In genomic region chr3:129441782-129442181, GRCh38 we compare ENCODE assay signal across 8 cellular contexts. TPM values are rescaled to one million over a fixed set of nuclear protein-coding genes. Genes with fewer than 3 reads are reported as not detected.
A peak's percentile ranks its signal among the peaks of the same experiment; 100 is the strongest.
DNase-seq lines count a peak whose midpoint lies in the region; ATAC-seq and TF ChIP-seq lines count a peak whose summit lies in the region.

No MANE protein-coding gene starts in this region.

- H3K9me3 Mint-ChIP-seq in activated T-cell treated with anti-CD3 and anti-CD28 coated beads, Interleukin-2, amount 50 U/mL, for 24 hours: no peaks in the 10 kb centered on the region
- no peaks in the 10 kb centered on the region for H3K9me3 Mint-ChIP-seq in WTC11
- no peaks in the 10 kb centered on the region for H3K9me3 Mint-ChIP-seq in stimulated activated effector memory CD8-positive, alpha-beta T cell treated with anti-CD3 and anti-CD28 coated beads, Interleukin-12 subunit alpha, Interleukin-12 subunit beta, amount 100 ng/mL, for 72 hours

- in situ Hi-C loops in GM13977 (cut with MboI; ENCODE audit: low pct_unique_long_range_greater_than_20kb, low sequenced_read_pairs, unreplicated experiment): no loop called here

- H3K4me1 Mint-ChIP-seq in activated T-cell treated with anti-CD3 and anti-CD28 coated beads, Interleukin-2, amount 50 U/mL, for 24 hours (ENCODE audit: low read depth): peaks cover 51% of the 10 kb centered on the region
- peaks cover 35% of the 10 kb centered on the region for H3K4me1 Mint-ChIP-seq in WTC11
- H3K4me1 Mint-ChIP-seq in stimulated activated effector memory CD8-positive, alpha-beta T cell treated with anti-CD3 and anti-CD28 coated beads, Interleukin-12 subunit alpha, Interleukin-12 subunit beta, amount 100 ng/mL, for 72 hours: peaks cover 43% of the 10 kb centered on the region

- no peaks in the 10 kb centered on the region for H3K27me3 Mint-ChIP-seq in activated T-cell treated with anti-CD3 and anti-CD28 coated beads, Interleukin-2, amount 50 U/mL, for 24 hours
- no peaks in the 10 kb centered on the region; the same call in 1 of the 2 replicates for H3K27me3 Mint-ChIP-seq in WTC11 (ENCODE audit: low read depth)

- H3K4me3 Mint-ChIP-seq in activated T-cell treated with anti-CD3 and anti-CD28 coated beads, Interleukin-2, amount 50 U/mL, for 24 hours: peak overlapping the region; percentile 98
- H3K4me3 Mint-ChIP-seq in WTC11: peak overlapping the region; percentile 99
- H3K4me3 Mint-ChIP-seq in stimulated activated effector memory CD8-positive, alpha-beta T cell treated with anti-CD3 and anti-CD28 coated beads, Interleukin-12 subunit alpha, Interleukin-12 subunit beta, amount 100 ng/mL, for 72 hours: peak overlapping the region; percentile 81

- TF ChIP-seq CTCF in WTC11 (IDR thresholded peaks at IDR 0.05) (no peak), GM13977 (IDR thresholded peaks at IDR 0.05; ENCODE audit: extremely low read depth, insufficient read depth, missing control alignments) (no peak)

- no peak for ATAC-seq in WTC11
- ATAC-seq in stimulated activated effector memory CD8-positive, alpha-beta T cell treated with anti-CD3 and anti-CD28 coated beads, Interleukin-12 subunit alpha, Interleukin-12 subunit beta, amount 100 ng/mL, for 72 hours: no peak

- CTCF ChIA-PET in WTC11 (lab: Charles Lee): interaction anchor here (0.9 to 1.6 kb wide), 5 partner anchors 13 to 186 kb away, joined by 3 to 5 read pairs (median 4); partner anchors contain the start of gene EFCAB12

- DNase-seq in activated T-cell treated with anti-CD3 and anti-CD28 coated beads, Interleukin-2, amount 50 U/mL, for 24 hours: no peak
- no peak for DNase-seq in activated T-cell treated with anti-CD3 and anti-CD28 coated beads, Interleukin-2, amount 50 U/mL, for 48 hours
- DNase-seq in WTC11 (ENCODE audit: low spot score) (no peak), globus pallidus (ENCODE audit: low spot score) (peak; percentile 60), NCI-H774 (lab: John Stamatoyannopoulos, UW) (no peak), GM13977 (ENCODE audit: low spot score) (no peak)
- no peak for DNase-seq in stimulated activated effector memory CD8-positive, alpha-beta T cell treated with anti-CD3 and anti-CD28 coated beads, Interleukin-12 subunit alpha, Interleukin-12 subunit beta, amount 100 ng/mL, for 72 hours (ENCODE audit: low spot score in 2 of 2)
- DNase-seq in stimulated activated CD4-positive, alpha-beta T cell treated with anti-CD3 and anti-CD28 coated beads, Interleukin-4, amount 100 ng/mL, for 4 hours: no peak

- POLR2A ChIA-PET in WTC11 (lab: Charles Lee): no interaction called here

- H3K27ac Mint-ChIP-seq in activated T-cell treated with anti-CD3 and anti-CD28 coated beads, Interleukin-2, amount 50 U/mL, for 24 hours: peak overlapping the region; percentile 96
- H3K27ac Mint-ChIP-seq in WTC11: no peak overlapping the region
- peak overlapping the region; percentile 93 for H3K27ac Mint-ChIP-seq in stimulated activated effector memory CD8-positive, alpha-beta T cell treated with anti-CD3 and anti-CD28 coated beads, Interleukin-12 subunit alpha, Interleukin-12 subunit beta, amount 100 ng/mL, for 72 hours

- H3K36me3 Mint-ChIP-seq in activated T-cell treated with anti-CD3 and anti-CD28 coated beads, Interleukin-2, amount 50 U/mL, for 24 hours (ENCODE audit: low read depth): peaks cover 28% of the 10 kb centered on the region
- H3K36me3 Mint-ChIP-seq in WTC11: peaks cover 14% of the 10 kb centered on the region
- H3K36me3 Mint-ChIP-seq in stimulated activated effector memory CD8-positive, alpha-beta T cell treated with anti-CD3 and anti-CD28 coated beads, Interleukin-12 subunit alpha, Interleukin-12 subunit beta, amount 100 ng/mL, for 72 hours: peaks cover 30% of the 10 kb centered on the region

TF ChIP-seq in WTC11, 78 proteins besides CTCF, POLR2A, EP300 and RAD21:
- no peak for TF ChIP-seq FOXJ3 (CRISPR knock-in tag; IDR thresholded peaks at IDR 0.05; ENCODE audit: borderline replicate concordance)
- TF ChIP-seq FOXK1 (CRISPR knock-in tag; IDR thresholded peaks at IDR 0.05): no peak
- TF ChIP-seq SMAD4 (CRISPR knock-in tag; IDR thresholded peaks at IDR 0.05): no peak
- no peak for TF ChIP-seq ZNF532 (CRISPR knock-in tag; IDR thresholded peaks at IDR 0.05; ENCODE audit: borderline replicate concordance)
- TF ChIP-seq ZNF263 (CRISPR knock-in tag; IDR thresholded peaks at IDR 0.05; ENCODE audit: low read depth): no peak
- TF ChIP-seq TEAD1 (CRISPR knock-in tag; IDR thresholded peaks at IDR 0.05): no peak
- TF ChIP-seq TP53 (CRISPR knock-in tag; IDR thresholded peaks at IDR 0.05): no peak
- no peak for TF ChIP-seq ZNF219 (CRISPR knock-in tag; IDR thresholded peaks at IDR 0.05; ENCODE audit: borderline replicate concordance)
- no peak for TF ChIP-seq ZNF416 (CRISPR knock-in tag; IDR thresholded peaks at IDR 0.05)
- no peak for TF ChIP-seq NR2C2 (CRISPR knock-in tag; IDR thresholded peaks at IDR 0.05)
- no peak for TF ChIP-seq JUN (CRISPR knock-in tag; IDR thresholded peaks at IDR 0.05)
- no peak for TF ChIP-seq ZBTB21 (CRISPR knock-in tag; IDR thresholded peaks at IDR 0.05; ENCODE audit: borderline replicate concordance)
- no peak for TF ChIP-seq ESRRA (CRISPR knock-in tag; IDR thresholded peaks at IDR 0.05; ENCODE audit: borderline replicate concordance)
- TF ChIP-seq ZNF281 (CRISPR knock-in tag; IDR thresholded peaks at IDR 0.05): no peak
- TF ChIP-seq JAZF1 (CRISPR knock-in tag; IDR thresholded peaks at IDR 0.05): no peak

RNA-seq across cellular contexts. Expression of gene IFT122, which starts 1.8 kb away (rescaled TPM):
- 21.6 to 24.2 TPM (median 22.8 TPM) in 3 replicates for total RNA-seq in WTC11 (2021)

RNA-seq across cellular contexts. Expression of gene MBD4, which starts 2.0 kb away (rescaled TPM):
- 31.4 to 36.9 TPM (median 33.0 TPM) in 3 replicates for total RNA-seq in WTC11 (2021)

RNA-seq across cellular contexts. Expression of gene EFCAB12, which starts 13.3 kb away (rescaled TPM):
- 0.16 to 0.34 TPM (median 0.20 TPM) in 3 replicates for total RNA-seq in WTC11 (2021)
